Comparison of ENCODE assay signal across 12 cellular contexts in the genomic region with DNA sequence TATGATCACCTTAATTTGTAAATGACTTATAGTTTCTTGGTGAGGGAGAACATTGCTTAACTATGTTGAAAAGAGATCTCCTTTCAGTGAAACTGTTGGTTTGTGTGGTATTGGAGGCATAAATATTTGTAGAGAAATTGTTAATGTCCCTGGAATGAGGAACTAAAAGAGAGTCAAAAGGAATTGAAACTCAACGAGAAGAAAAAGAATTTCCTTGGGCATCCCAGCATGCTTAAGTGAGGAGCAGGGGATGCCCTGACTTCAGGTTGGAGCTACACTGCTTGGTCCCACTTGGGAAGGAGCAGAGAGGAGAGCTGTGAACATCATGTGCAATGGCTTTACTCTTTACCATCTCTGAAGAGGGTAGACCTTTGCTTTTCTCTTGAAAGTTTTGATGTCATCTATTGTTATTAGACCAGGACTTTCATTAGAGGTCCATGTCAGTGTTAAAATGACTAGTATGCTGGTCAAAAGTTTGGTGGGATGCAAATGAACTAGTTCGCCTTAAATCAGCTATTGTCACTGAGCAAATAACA. TPM values are rescaled to one million over a fixed set of nuclear protein-coding genes. Genes with fewer than 3 reads are reported as not detected.
DNase-seq lines count a peak whose midpoint lies in the region; ATAC-seq and TF ChIP-seq lines count a peak whose summit lies in the region.
"Had no signal": no experiment of that assay in that cellular context is flagged by ENCODE, and none has a peak within 500 bp of the region (broad histone marks: within the 10 kb centered on the region; RNA-seq: fewer than 3 reads in every experiment).

No MANE protein-coding gene starts in this region.

- peaks cover 9% of the 10 kb centered on the region for H3K4me1 ChIP-seq in IMR-90 (ENCODE audit: control insufficient read depth, insufficient read depth, low read length)
- H3K4me1 ChIP-seq in osteoblast (ENCODE audit: insufficient read depth, low read length) = peaks cover 31% of the 10 kb centered on the region
- H3K4me1 ChIP-seq in MM.1S (ENCODE audit: low read length) = no peaks in the 10 kb centered on the region

- no TSS peak for BruUV-seq in IMR-90 (replicated peaks; lab: Mats Ljungman, UMichigan)

- H3K4ac ChIP-seq in IMR-90 (ENCODE audit: low read depth, low read length) = peak overlapping the region; percentile 98

- TF ChIP-seq CTCF in IMR-90 (conservative IDR thresholded peaks at IDR 0.05; ENCODE audit: low read depth, low read length) (no peak), chondrocyte (IDR thresholded peaks at IDR 0.05) (no peak), osteoblast (IDR thresholded peaks at IDR 0.05; ENCODE audit: extremely low read depth, low read depth, low read length) (no peak), MM.1S (IDR thresholded peaks at IDR 0.05; ENCODE audit: low read length) (no peak)

- H4K91ac ChIP-seq in IMR-90 (ENCODE audit: insufficient read depth, low read depth, low read length) = peak overlapping the region; percentile 99

- no peak for TF ChIP-seq RAD21 in IMR-90 (IDR thresholded peaks at IDR 0.05; ENCODE audit: low read length)

- H3K9me3 ChIP-seq in IMR-90 (ENCODE audit: control insufficient read depth, insufficient read depth, low read length) (no peaks in the 10 kb centered on the region), osteoblast (ENCODE audit: low read depth, low read length) (no peaks in the 10 kb centered on the region), MM.1S (replicated peaks; ENCODE audit: insufficient read depth, low read length) (no peaks in the 10 kb centered on the region)
- H3K9me3 ChIP-seq: tibial artery had no signal

- H3K27me3 ChIP-seq in IMR-90 (ENCODE audit: control insufficient read depth, insufficient read depth, low read length) = no peaks in the 10 kb centered on the region
- H3K27me3 ChIP-seq in osteoblast (ENCODE audit: insufficient read depth, low read length) = no peaks in the 10 kb centered on the region
- no peaks in the 10 kb centered on the region for H3K27me3 ChIP-seq in MM.1S (replicated peaks; ENCODE audit: insufficient read depth, low read length)
- H3K27me3 ChIP-seq: tibial artery had no signal

- ATAC-seq in IMR-90 (ENCODE audit: low read depth) = peak; percentile 79
- ATAC-seq in left lobe of liver = no peak
- ATAC-seq in sciatic nerve = no peak

- no peaks in the 10 kb centered on the region for H3K9me3 Mint-ChIP-seq in chondrocyte (ENCODE audit: low read depth)
- H3K9me3 Mint-ChIP-seq: activated naive CD8-positive, alpha-beta T cell treated with anti-CD3 and anti-CD28 coated beads, Interleukin-2, amount 10 ng/mL, durations not matched to agents 7 days and 5 days had no signal

- H3K56ac ChIP-seq in IMR-90 (ENCODE audit: extremely low read depth, insufficient read depth, low read length) = peak overlapping the region; percentile 79

- H3K18ac ChIP-seq in IMR-90 (ENCODE audit: low read depth, low read length) = peak overlapping the region; percentile 99

- POLR2A ChIA-PET in IMR-90 (lab: Charles Lee; ENCODE audit: unreplicated experiment) = interaction anchor here (0.6 kb wide), 1 partner anchor 270 kb away, joined by 3 read pairs; no protein-coding TSS in a partner anchor

- no peaks in the 10 kb centered on the region for H3K79me2 ChIP-seq in osteoblast (ENCODE audit: insufficient read depth, low read length)
- H3K79me2 ChIP-seq in MM.1S (ENCODE audit: low read length) = no peaks in the 10 kb centered on the region

- peak overlapping the region; percentile 86 for H2AK9ac ChIP-seq in IMR-90 (replicated peaks; ENCODE audit: low read depth, low read length, poor library complexity)

- DNase-seq in ELR (ENCODE audit: low read depth) (peak; percentile 64), IMR-90 (peak; percentile 77), chondrocyte (ENCODE audit: low spot score) (no peak), osteoblast (ENCODE audit: insufficient read length, low spot score, missing footprints) (no peak), MM.1S (no peak), left lobe of liver (ENCODE audit: low spot score) (no peak), sciatic nerve (ENCODE audit: low spot score) (no peak)
- no peak for DNase-seq in activated naive CD4-positive, alpha-beta T cell treated with anti-CD3 and anti-CD28 coated beads, Interleukin-2, amount 50 U/mL, for 16 hours
- DNase-seq: activated CD4-positive, CD25-positive, alpha-beta regulatory T cell treated with anti-CD3 and anti-CD28 coated beads, Interleukin-2, amount 50 U/mL, for 72 hours; activated naive CD8-positive, alpha-beta T cell treated with anti-CD3 and anti-CD28 coated beads, Interleukin-2, amount 10 ng/mL, durations not matched to agents 7 days and 5 days; DMS 273 treated with DMSO at 0.1 percent for 48 hours; tibial artery had no signal

- intact Hi-C loops in IMR-90 (cut with micrococcal nuclease) = loop anchor here (1.0 kb wide), 1 partner anchor 41 kb away; no protein-coding TSS in a partner anchor
- intact Hi-C loops in sciatic nerve (cut with DNase I) = no loop called here

- peak overlapping the region; percentile 87 for H3K27ac Mint-ChIP-seq in chondrocyte (ENCODE audit: unreplicated experiment)
- H3K27ac Mint-ChIP-seq: activated naive CD8-positive, alpha-beta T cell treated with anti-CD3 and anti-CD28 coated beads, Interleukin-2, amount 10 ng/mL, durations not matched to agents 7 days and 5 days had no signal

- no peak overlapping the region for H3K4me3 ChIP-seq in IMR-90 (ENCODE audit: insufficient read depth, low read depth, low read length)
- no peak overlapping the region for H3K4me3 ChIP-seq in osteoblast (ENCODE audit: insufficient read depth, low read length)
- no peak overlapping the region for H3K4me3 ChIP-seq in MM.1S (ENCODE audit: low read length)
- H3K4me3 ChIP-seq: tibial artery had no signal

- no peaks in the 10 kb centered on the region for H3K9me2 ChIP-seq in MM.1S (replicated peaks; ENCODE audit: insufficient read depth, low read length)

- H3K14ac ChIP-seq in IMR-90 (replicated peaks; ENCODE audit: low read depth, low read length) = peak overlapping the region; percentile 95

- peak overlapping the region; percentile 69 to 99 for H4K8ac ChIP-seq in IMR-90 (ENCODE audit: low read depth in 2 of 2, low read length in 2 of 2)

- H3F3A ChIP-seq in MM.1S (ENCODE audit: insufficient read depth, low read length) = no peaks in the 10 kb centered on the region

- peak overlapping the region; percentile 100 for H2BK20ac ChIP-seq in IMR-90 (ENCODE audit: low read depth, low read length)

- peak overlapping the region; percentile 98 for H4K5ac ChIP-seq in IMR-90 (ENCODE audit: low read depth, low read length)

- H2BK15ac ChIP-seq in IMR-90 (ENCODE audit: low read depth, low read length) = peak overlapping the region; percentile 84

- peak overlapping the region; percentile 98 for H2BK120ac ChIP-seq in IMR-90 (ENCODE audit: low read depth, low read length)

- H2BK5ac ChIP-seq in IMR-90 (ENCODE audit: low read depth, low read length, poor library complexity, severe bottlenecking) = peak overlapping the region; percentile 100

- H3K36me3 Mint-ChIP-seq in chondrocyte (ENCODE audit: low read depth) = no peaks in the 10 kb centered on the region
- H3K36me3 Mint-ChIP-seq: activated naive CD8-positive, alpha-beta T cell treated with anti-CD3 and anti-CD28 coated beads, Interleukin-2, amount 10 ng/mL, durations not matched to agents 7 days and 5 days had no signal

- TF ChIP-seq POLR2A in IMR-90 (IDR thresholded peaks at IDR 0.05; ENCODE audit: low read depth, low read length) = no peak

- H3K4me2 ChIP-seq in IMR-90 (ENCODE audit: low read depth, low read length) (peak overlapping the region; percentile 48), osteoblast (ENCODE audit: insufficient read depth, low read length) (peak overlapping the region; percentile 38), MM.1S (ENCODE audit: low read depth, low read length) (no peak overlapping the region)

- WGBS in IMR-90 (ENCODE audit: extremely low coverage in 2 of 2, insufficient read length in 1 of 2), 2 experiments = 0% methylated on average over 1 of the region's 2 CpGs; no CpG with 5 or more reads in 1 of the 2 experiments

- H2AFZ ChIP-seq in IMR-90 (replicated peaks; ENCODE audit: low read length, poor library complexity) (peak overlapping the region; percentile 76), osteoblast (ENCODE audit: low read length) (no peak overlapping the region), MM.1S (ENCODE audit: low read length) (no peak overlapping the region)

- H4K20me1 ChIP-seq in IMR-90 (ENCODE audit: insufficient read depth, low read length) (no peaks in the 10 kb centered on the region), osteoblast (ENCODE audit: insufficient read depth, low read length) (no peaks in the 10 kb centered on the region), MM.1S (ENCODE audit: insufficient read depth, low read length) (no peaks in the 10 kb centered on the region)

- in situ Hi-C loops in IMR-90 (cut with MboI; ENCODE audit: low sequenced_read_pairs) = no loop called here

- peak overlapping the region; percentile 85 for H3K27ac ChIP-seq in IMR-90 (ENCODE audit: insufficient read depth, low read length)
- peak overlapping the region; percentile 94 for H3K27ac ChIP-seq in osteoblast (ENCODE audit: low read depth, low read length)
- no peak overlapping the region for H3K27ac ChIP-seq in MM.1S (ENCODE audit: low read length)
- H3K27ac ChIP-seq: tibial artery had no signal

- dilution Hi-C loops in IMR-90 (cut with HindIII; ENCODE audit: low sequenced_read_pairs, unreplicated experiment) = no loop called here

- H3K79me1 ChIP-seq in IMR-90 (ENCODE audit: low read depth in 1 of 2, low read length in 2 of 2) = no peaks in the 10 kb centered on the region

- H3K23ac ChIP-seq in IMR-90 (ENCODE audit: low read depth, low read length) = peak overlapping the region; percentile 97

- peak overlapping the region; percentile 72 for H2AK5ac ChIP-seq in IMR-90 (ENCODE audit: low read depth, low read length)

- CTCF ChIA-PET in IMR-90 (lab: Yijun Ruan, JAX) = interaction anchor here (0.6 to 1.5 kb wide), 2 partner anchors 30 to 747 kb away, joined by 3 to 6 read pairs; no protein-coding TSS in a partner anchor

- peaks cover 12% of the 10 kb centered on the region; the same call in 1 of the 2 replicates for H3K9me1 ChIP-seq in IMR-90 (ENCODE audit: insufficient read depth, low read length)

- H3K27me3 Mint-ChIP-seq in chondrocyte (ENCODE audit: low read depth) = no peaks in the 10 kb centered on the region

- H3K36me3 ChIP-seq in IMR-90 (ENCODE audit: control insufficient read depth, insufficient read depth, low read length) = no peaks in the 10 kb centered on the region
- no peaks in the 10 kb centered on the region for H3K36me3 ChIP-seq in osteoblast (ENCODE audit: insufficient read depth, low read length)
- H3K36me3 ChIP-seq in MM.1S (replicated peaks; ENCODE audit: insufficient read depth, low read length) = no peaks in the 10 kb centered on the region
- H3K36me3 ChIP-seq: tibial artery had no signal

- H3K4me3 Mint-ChIP-seq in chondrocyte (ENCODE audit: unreplicated experiment) = no peak overlapping the region
- H3K4me3 Mint-ChIP-seq: activated naive CD8-positive, alpha-beta T cell treated with anti-CD3 and anti-CD28 coated beads, Interleukin-2, amount 10 ng/mL, durations not matched to agents 7 days and 5 days had no signal

- H3K9ac ChIP-seq in IMR-90 (ENCODE audit: low read depth, low read length) (peak overlapping the region; percentile 7; the same call in 1 of the 2 replicates), MM.1S (ENCODE audit: low read length) (no peak overlapping the region)

- H3K4me1 Mint-ChIP-seq in chondrocyte (ENCODE audit: low read depth) = peaks cover 29% of the 10 kb centered on the region
- H3K4me1 Mint-ChIP-seq: activated naive CD8-positive, alpha-beta T cell treated with anti-CD3 and anti-CD28 coated beads, Interleukin-2, amount 10 ng/mL, durations not matched to agents 7 days and 5 days had no signal

RNA-seq across cellular contexts. Expression of a gene that starts 21.7 kb away (rescaled TPM):
- total RNA-seq in IMR-90 (2012; rRNA removed) (0.28 and 0.36 TPM in 2 replicates), chondrocyte (not detected in 3 replicates), osteoblast (0.36 and 0.59 TPM in 2 replicates), left lobe of liver (0.13 TPM), sciatic nerve (0.53 TPM)
- 0.32 and 0.39 TPM in 2 replicates for polyA plus RNA-seq in IMR-90 (2012; rRNA removed)
- 0.11 and 0.41 TPM in 2 replicates for polyA plus RNA-seq in IMR-90 (2012; cell fraction: cytosol; rRNA removed)
- 0.09 and 0.17 TPM in 2 replicates for polyA plus RNA-seq in IMR-90 (2012; cell fraction: nucleus; rRNA removed; ENCODE audit: low replicate concordance)
- total RNA-seq: activated naive CD8-positive, alpha-beta T cell treated with anti-CD3 and anti-CD28 coated beads, Interleukin-2, amount 10 ng/mL, durations not matched to agents 7 days and 5 days had no signal

RNA-seq across cellular contexts. Expression of a gene that starts 30.7 kb away (rescaled TPM):
- total RNA-seq in IMR-90 (2012; rRNA removed) (not detected in 2 replicates), chondrocyte (not detected in 3 replicates), osteoblast (not detected in 2 replicates), left lobe of liver (0.40 TPM), sciatic nerve (not detected)
- not detected in 2 replicates for polyA plus RNA-seq in IMR-90 (2012; rRNA removed)
- polyA plus RNA-seq in IMR-90 (2012; cell fraction: cytosol; rRNA removed) = not detected in 2 replicates
- not detected in 2 replicates for polyA plus RNA-seq in IMR-90 (2012; cell fraction: nucleus; rRNA removed; ENCODE audit: low replicate concordance)
- total RNA-seq: activated naive CD8-positive, alpha-beta T cell treated with anti-CD3 and anti-CD28 coated beads, Interleukin-2, amount 10 ng/mL, durations not matched to agents 7 days and 5 days had no signal

RNA-seq across cellular contexts. Expression of a gene that starts 48.8 kb away (rescaled TPM):
- total RNA-seq in IMR-90 (2012; rRNA removed) = not detected in 2 replicates
- polyA plus RNA-seq in IMR-90 (2012; rRNA removed) = not detected in 2 replicates
- polyA plus RNA-seq in IMR-90 (2012; cell fraction: cytosol; rRNA removed) = 0.02 and 0.54 TPM in 2 replicates
- polyA plus RNA-seq in IMR-90 (2012; cell fraction: nucleus; rRNA removed; ENCODE audit: low replicate concordance) = not detected in 2 replicates
- not detected in 3 replicates for total RNA-seq in chondrocyte
- not detected in 2 replicates for total RNA-seq in osteoblast
- total RNA-seq in left lobe of liver = not detected
- total RNA-seq in sciatic nerve = not detected
- total RNA-seq: activated naive CD8-positive, alpha-beta T cell treated with anti-CD3 and anti-CD28 coated beads, Interleukin-2, amount 10 ng/mL, durations not matched to agents 7 days and 5 days had no signal

RNA-seq across cellular contexts. Expression of a gene that starts 51.0 kb away (rescaled TPM):
- total RNA-seq in IMR-90 (2012; rRNA removed) (not detected in 2 replicates), chondrocyte (not detected in 3 replicates), osteoblast (0.36 TPM in 1 of 2 replicates, not detected in the other), left lobe of liver (not detected), sciatic nerve (not detected)
- 0.15 TPM in 1 of 2 replicates, not detected in the other for polyA plus RNA-seq in IMR-90 (2012; rRNA removed)
- 0.08 and 0.16 TPM in 2 replicates for polyA plus RNA-seq in IMR-90 (2012; cell fraction: cytosol; rRNA removed)
- 0.09 TPM in 1 of 2 replicates, not detected in the other for polyA plus RNA-seq in IMR-90 (2012; cell fraction: nucleus; rRNA removed; ENCODE audit: low replicate concordance)
- total RNA-seq: activated naive CD8-positive, alpha-beta T cell treated with anti-CD3 and anti-CD28 coated beads, Interleukin-2, amount 10 ng/mL, durations not matched to agents 7 days and 5 days had no signal

Comparison
In these comparisons a context has a peak if more than half of its experiments do, and no peak if none do; other contexts are left out.
1. DNase-seq: peak in ELR (single experiment) and IMR-90 (single experiment); none in chondrocyte (single experiment), osteoblast (single experiment), activated naive CD4-positive, alpha-beta T cell treated with anti-CD3 and anti-CD28 coated beads, Interleukin-2, amount 50 U/mL, for 16 hours (single experiment), MM.1S (single experiment), left lobe of liver (single experiment) and sciatic nerve (single experiment).